Comparison of ENCODE assay signal across 1 cellular context in genomic region chr1:25876693-25877077, GRCh38.
TF ChIP-seq lines count a peak whose summit lies in the region.

No MANE protein-coding gene starts in this region.

TF ChIP-seq in GM23338, 12 proteins besides CTCF, POLR2A, EP300 and RAD21:
- TF ChIP-seq ZNF114 (CRISPR knock-in tag; IDR thresholded peaks at IDR 0.05) (no peak), ZNF331 (CRISPR knock-in tag; IDR thresholded peaks at IDR 0.05; ENCODE audit: low read depth) (no peak), CREB1 (CRISPR knock-in tag; IDR thresholded peaks at IDR 0.05; ENCODE audit: low read depth) (no peak), STAT1 (IDR thresholded peaks at IDR 0.05; ENCODE audit: unreplicated experiment) (no peak), EZH2phosphoT487 (IDR thresholded peaks at IDR 0.05; ENCODE audit: unreplicated experiment) (no peak), POLR2AphosphoS5 (IDR thresholded peaks at IDR 0.05; ENCODE audit: low read depth) (no peak), NANOG (IDR thresholded peaks at IDR 0.05; ENCODE audit: borderline replicate concordance) (no peak), JUNB (IDR thresholded peaks at IDR 0.05; ENCODE audit: unreplicated experiment) (no peak), EZH2 (IDR thresholded peaks at IDR 0.05; ENCODE audit: low read depth, unreplicated experiment) (no peak)
- TF ChIP-seq, protein P1, sequence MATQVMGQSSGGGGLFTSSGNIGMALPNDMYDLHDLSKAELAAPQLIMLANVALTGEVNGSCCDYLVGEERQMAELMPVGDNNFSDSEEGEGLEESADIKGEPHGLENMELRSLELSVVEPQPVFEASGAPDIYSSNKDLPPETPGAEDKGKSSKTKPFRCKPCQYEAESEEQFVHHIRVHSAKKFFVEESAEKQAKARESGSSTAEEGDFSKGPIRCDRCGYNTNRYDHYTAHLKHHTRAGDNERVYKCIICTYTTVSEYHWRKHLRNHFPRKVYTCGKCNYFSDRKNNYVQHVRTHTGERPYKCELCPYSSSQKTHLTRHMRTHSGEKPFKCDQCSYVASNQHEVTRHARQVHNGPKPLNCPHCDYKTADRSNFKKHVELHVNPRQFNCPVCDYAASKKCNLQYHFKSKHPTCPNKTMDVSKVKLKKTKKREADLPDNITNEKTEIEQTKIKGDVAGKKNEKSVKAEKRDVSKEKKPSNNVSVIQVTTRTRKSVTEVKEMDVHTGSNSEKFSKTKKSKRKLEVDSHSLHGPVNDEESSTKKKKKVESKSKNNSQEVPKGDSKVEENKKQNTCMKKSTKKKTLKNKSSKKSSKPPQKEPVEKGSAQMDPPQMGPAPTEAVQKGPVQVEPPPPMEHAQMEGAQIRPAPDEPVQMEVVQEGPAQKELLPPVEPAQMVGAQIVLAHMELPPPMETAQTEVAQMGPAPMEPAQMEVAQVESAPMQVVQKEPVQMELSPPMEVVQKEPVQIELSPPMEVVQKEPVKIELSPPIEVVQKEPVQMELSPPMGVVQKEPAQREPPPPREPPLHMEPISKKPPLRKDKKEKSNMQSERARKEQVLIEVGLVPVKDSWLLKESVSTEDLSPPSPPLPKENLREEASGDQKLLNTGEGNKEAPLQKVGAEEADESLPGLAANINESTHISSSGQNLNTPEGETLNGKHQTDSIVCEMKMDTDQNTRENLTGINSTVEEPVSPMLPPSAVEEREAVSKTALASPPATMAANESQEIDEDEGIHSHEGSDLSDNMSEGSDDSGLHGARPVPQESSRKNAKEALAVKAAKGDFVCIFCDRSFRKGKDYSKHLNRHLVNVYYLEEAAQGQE (IDR thresholded peaks at IDR 0.05; ENCODE audit: unreplicated experiment), result no peak
- TF ChIP-seq, protein P2, sequence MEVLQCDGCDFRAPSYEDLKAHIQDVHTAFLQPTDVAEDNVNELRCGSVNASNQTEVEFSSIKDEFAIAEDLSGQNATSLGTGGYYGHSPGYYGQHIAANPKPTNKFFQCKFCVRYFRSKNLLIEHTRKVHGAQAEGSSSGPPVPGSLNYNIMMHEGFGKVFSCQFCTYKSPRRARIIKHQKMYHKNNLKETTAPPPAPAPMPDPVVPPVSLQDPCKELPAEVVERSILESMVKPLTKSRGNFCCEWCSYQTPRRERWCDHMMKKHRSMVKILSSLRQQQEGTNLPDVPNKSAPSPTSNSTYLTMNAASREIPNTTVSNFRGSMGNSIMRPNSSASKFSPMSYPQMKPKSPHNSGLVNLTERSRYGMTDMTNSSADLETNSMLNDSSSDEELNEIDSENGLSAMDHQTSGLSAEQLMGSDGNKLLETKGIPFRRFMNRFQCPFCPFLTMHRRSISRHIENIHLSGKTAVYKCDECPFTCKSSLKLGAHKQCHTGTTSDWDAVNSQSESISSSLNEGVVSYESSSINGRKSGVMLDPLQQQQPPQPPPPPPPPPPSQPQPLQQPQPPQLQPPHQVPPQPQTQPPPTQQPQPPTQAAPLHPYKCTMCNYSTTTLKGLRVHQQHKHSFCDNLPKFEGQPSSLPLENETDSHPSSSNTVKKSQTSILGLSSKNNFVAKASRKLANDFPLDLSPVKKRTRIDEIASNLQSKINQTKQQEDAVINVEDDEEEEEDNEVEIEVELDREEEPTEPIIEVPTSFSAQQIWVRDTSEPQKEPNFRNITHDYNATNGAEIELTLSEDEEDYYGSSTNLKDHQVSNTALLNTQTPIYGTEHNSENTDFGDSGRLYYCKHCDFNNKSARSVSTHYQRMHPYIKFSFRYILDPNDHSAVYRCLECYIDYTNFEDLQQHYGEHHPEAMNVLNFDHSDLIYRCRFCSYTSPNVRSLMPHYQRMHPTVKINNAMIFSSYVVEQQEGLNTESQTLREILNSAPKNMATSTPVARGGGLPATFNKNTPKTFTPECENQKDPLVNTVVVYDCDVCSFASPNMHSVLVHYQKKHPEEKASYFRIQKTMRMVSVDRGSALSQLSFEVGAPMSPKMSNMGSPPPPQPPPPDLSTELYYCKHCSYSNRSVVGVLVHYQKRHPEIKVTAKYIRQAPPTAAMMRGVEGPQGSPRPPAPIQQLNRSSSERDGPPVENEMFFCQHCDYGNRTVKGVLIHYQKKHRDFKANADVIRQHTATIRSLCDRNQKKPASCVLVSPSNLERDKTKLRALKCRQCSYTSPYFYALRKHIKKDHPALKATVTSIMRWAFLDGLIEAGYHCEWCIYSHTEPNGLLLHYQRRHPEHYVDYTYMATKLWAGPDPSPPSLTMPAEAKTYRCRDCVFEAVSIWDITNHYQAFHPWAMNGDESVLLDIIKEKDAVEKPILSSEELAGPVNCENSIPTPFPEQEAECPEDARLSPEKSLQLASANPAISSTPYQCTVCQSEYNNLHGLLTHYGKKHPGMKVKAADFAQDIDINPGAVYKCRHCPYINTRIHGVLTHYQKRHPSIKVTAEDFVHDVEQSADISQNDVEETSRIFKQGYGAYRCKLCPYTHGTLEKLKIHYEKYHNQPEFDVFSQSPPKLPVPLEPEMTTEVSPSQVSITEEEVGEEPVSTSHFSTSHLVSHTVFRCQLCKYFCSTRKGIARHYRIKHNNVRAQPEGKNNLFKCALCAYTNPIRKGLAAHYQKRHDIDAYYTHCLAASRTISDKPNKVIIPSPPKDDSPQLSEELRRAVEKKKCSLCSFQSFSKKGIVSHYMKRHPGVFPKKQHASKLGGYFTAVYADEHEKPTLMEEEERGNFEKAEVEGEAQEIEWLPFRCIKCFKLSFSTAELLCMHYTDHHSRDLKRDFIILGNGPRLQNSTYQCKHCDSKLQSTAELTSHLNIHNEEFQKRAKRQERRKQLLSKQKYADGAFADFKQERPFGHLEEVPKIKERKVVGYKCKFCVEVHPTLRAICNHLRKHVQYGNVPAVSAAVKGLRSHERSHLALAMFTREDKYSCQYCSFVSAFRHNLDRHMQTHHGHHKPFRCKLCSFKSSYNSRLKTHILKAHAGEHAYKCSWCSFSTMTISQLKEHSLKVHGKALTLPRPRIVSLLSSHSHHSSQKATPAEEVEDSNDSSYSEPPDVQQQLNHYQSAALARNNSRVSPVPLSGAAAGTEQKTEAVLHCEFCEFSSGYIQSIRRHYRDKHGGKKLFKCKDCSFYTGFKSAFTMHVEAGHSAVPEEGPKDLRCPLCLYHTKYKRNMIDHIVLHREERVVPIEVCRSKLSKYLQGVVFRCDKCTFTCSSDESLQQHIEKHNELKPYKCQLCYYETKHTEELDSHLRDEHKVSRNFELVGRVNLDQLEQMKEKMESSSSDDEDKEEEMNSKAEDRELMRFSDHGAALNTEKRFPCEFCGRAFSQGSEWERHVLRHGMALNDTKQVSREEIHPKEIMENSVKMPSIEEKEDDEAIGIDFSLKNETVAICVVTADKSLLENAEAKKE (CRISPR knock-in tag; IDR thresholded peaks at IDR 0.05), result no peak
- TF ChIP-seq, protein P3, sequence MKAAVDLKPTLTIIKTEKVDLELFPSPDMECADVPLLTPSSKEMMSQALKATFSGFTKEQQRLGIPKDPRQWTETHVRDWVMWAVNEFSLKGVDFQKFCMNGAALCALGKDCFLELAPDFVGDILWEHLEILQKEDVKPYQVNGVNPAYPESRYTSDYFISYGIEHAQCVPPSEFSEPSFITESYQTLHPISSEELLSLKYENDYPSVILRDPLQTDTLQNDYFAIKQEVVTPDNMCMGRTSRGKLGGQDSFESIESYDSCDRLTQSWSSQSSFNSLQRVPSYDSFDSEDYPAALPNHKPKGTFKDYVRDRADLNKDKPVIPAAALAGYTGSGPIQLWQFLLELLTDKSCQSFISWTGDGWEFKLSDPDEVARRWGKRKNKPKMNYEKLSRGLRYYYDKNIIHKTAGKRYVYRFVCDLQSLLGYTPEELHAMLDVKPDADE (IDR thresholded peaks at IDR 0.05), result no peak
